9 cellular contexts compared by ENCODE assay signal in genomic region chr22:32265882-32266767, GRCh38. TPM values are rescaled to one million over a fixed set of nuclear protein-coding genes. Genes with fewer than 3 reads are reported as not detected.
DNase-seq lines count a peak whose midpoint lies in the region; ATAC-seq and TF ChIP-seq lines count a peak whose summit lies in the region.
"Had no signal": no experiment of that assay in that cellular context is flagged by ENCODE, and none has a peak within 500 bp of the region (broad histone marks: within the 10 kb centered on the region; RNA-seq: fewer than 3 reads in every experiment).

No MANE protein-coding gene starts in this region.

- H3K27me3 Mint-ChIP-seq in CD8-positive, alpha-beta memory T cell, result peaks cover 0 to 8% of the 10 kb centered on the region in 2 donors

- H4K20me1 ChIP-seq in fibroblast of lung (ENCODE audit: control insufficient read depth, extremely low read depth, insufficient read depth, low read length), result no peaks in the 10 kb centered on the region

- no peaks in the 10 kb centered on the region for H3K27me3 ChIP-seq in CD8-positive, alpha-beta memory T cell (ENCODE audit: insufficient read depth, low read length, poor library complexity, severe bottlenecking)
- H3K27me3 ChIP-seq in HUES6 (ENCODE audit: control insufficient read depth, insufficient read depth, low read length) (no peaks in the 10 kb centered on the region), fibroblast of lung (ENCODE audit: control insufficient read depth, insufficient read depth, low read length) (no peaks in the 10 kb centered on the region), neuronal stem cell (ENCODE audit: control insufficient read depth in 3 of 3, insufficient read depth in 3 of 3, low read depth in 1 of 3, low read length in 3 of 3) (no peaks in the 10 kb centered on the region), stomach (peaks cover 0 to 11% (median 2%) of the 10 kb centered on the region in 3 donors)

- peak overlapping the region in 3 of 7 donors; percentile 4 to 29 (median 5) for H3K4me3 Mint-ChIP-seq in CD8-positive, alpha-beta memory T cell
- H3K4me3 Mint-ChIP-seq: activated naive CD4-positive, alpha-beta T cell treated with anti-CD3 and anti-CD28 coated beads, Interleukin-2, amount 50 U/mL, for 24 hours had no signal

- H3K79me1 ChIP-seq in neuronal stem cell (ENCODE audit: low read depth, low read length), result no peaks in the 10 kb centered on the region

- POLR2A ChIA-PET in CD8-positive, alpha-beta memory T cell (lab: Charles Lee), result interaction anchor here (0.6 kb wide), 1 partner anchor 294 kb away, joined by 3 read pairs; no protein-coding TSS in a partner anchor

- H3K9me3 Mint-ChIP-seq in CD8-positive, alpha-beta memory T cell, result no peaks in the 10 kb centered on the region
- H3K9me3 Mint-ChIP-seq: activated naive CD4-positive, alpha-beta T cell treated with anti-CD3 and anti-CD28 coated beads, Interleukin-2, amount 50 U/mL, for 24 hours had no signal

- H3K9ac ChIP-seq in HUES6 (ENCODE audit: low read length) (no peak overlapping the region), fibroblast of lung (ENCODE audit: insufficient read depth, low read length) (no peak overlapping the region), neuronal stem cell (ENCODE audit: low read depth, low read length, poor library complexity) (no peak overlapping the region)

- no CpG with 5 or more reads among the region's 10 CpGs for WGBS in neuronal stem cell (ENCODE audit: extremely low coverage in 2 of 2, insufficient read length in 2 of 2, insufficient replicate concordance in 1 of 2), 2 donors
- WGBS in stomach, 5 donors, result 28 to 30% (median 28%) methylated on average over 10 of the region's 10 CpGs

- DNase-seq in CD8-positive, alpha-beta memory T cell, result peak; percentile 41 to 74 (median 50)
- peak; percentile 80 for DNase-seq in OCI-M1 (lab: John Stamatoyannopoulos, UW)
- DNase-seq in activated T-cell treated with anti-CD3 and anti-CD28 coated beads, Interleukin-2, amount 50 U/mL, for 1 hour, result peak; percentile 55
- peak; percentile 53 to 69 for DNase-seq in fibroblast of lung (ENCODE audit: low read depth in 2 of 2)
- DNase-seq in neuronal stem cell (ENCODE audit: low spot score), result peak; percentile 73
- DNase-seq in stomach, result peak; percentile 69

- H4K8ac ChIP-seq in neuronal stem cell (ENCODE audit: low read depth, low read length), result no peak overlapping the region

- no peak for TF ChIP-seq POLR2A in stomach (IDR thresholded peaks at IDR 0.05)

- no peak overlapping the region for H2AFZ ChIP-seq in fibroblast of lung (ENCODE audit: low read length)
- H2AFZ ChIP-seq in neuronal stem cell (ENCODE audit: low read length), result peak overlapping the region; percentile 46

- H2BK5ac ChIP-seq in neuronal stem cell (ENCODE audit: low read length), result no peak overlapping the region

- no peaks in the 10 kb centered on the region for H3K4me1 ChIP-seq in CD8-positive, alpha-beta memory T cell (ENCODE audit: insufficient read depth, low read length)
- H3K4me1 ChIP-seq in HUES6 (ENCODE audit: control insufficient read depth, insufficient read depth, low read length) (peaks cover 5% of the 10 kb centered on the region; the same call in 1 of the 2 replicates), fibroblast of lung (ENCODE audit: control insufficient read depth, extremely low read depth, insufficient read depth, low read length) (no peaks in the 10 kb centered on the region), neuronal stem cell (ENCODE audit: control insufficient read depth in 2 of 2, insufficient read depth in 1 of 2, low read depth in 1 of 2, low read length in 2 of 2) (peaks cover 0 to 2% of the 10 kb centered on the region in 2 donors), stomach (peaks cover 0 to 7% (median 0%) of the 10 kb centered on the region in 4 donors)

- no peak overlapping the region for H3K14ac ChIP-seq in neuronal stem cell (ENCODE audit: low read length)

- no peaks in the 10 kb centered on the region for H3K79me2 ChIP-seq in fibroblast of lung (ENCODE audit: control insufficient read depth, insufficient read depth, low read length)

- no peaks in the 10 kb centered on the region for H3K9me3 ChIP-seq in CD8-positive, alpha-beta memory T cell (ENCODE audit: low read length)
- H3K9me3 ChIP-seq in HUES6 (ENCODE audit: control insufficient read depth, insufficient read depth, low read depth, low read length) (no peaks in the 10 kb centered on the region), fibroblast of lung (ENCODE audit: control insufficient read depth, insufficient read depth, low read depth, low read length) (no peaks in the 10 kb centered on the region), neuronal stem cell (replicated peaks in 1 of 2; ENCODE audit: control insufficient read depth in 2 of 2, insufficient read depth in 1 of 2, low read depth in 1 of 2, low read length in 2 of 2) (no peaks in the 10 kb centered on the region), stomach (no peaks in the 10 kb centered on the region)

- H2BK15ac ChIP-seq in neuronal stem cell (ENCODE audit: low read length), result no peak overlapping the region

- no peak overlapping the region for H3K18ac ChIP-seq in neuronal stem cell (ENCODE audit: low read length)

- H3K4me3 ChIP-seq in CD8-positive, alpha-beta memory T cell (ENCODE audit: low read length), result no peak overlapping the region
- H3K4me3 ChIP-seq in HUES6 (ENCODE audit: low read depth, low read length), result peak overlapping the region; percentile 14; the same call in 1 of the 2 replicates
- peak overlapping the region in 2 of 4 experiments; percentile 22 to 25 for H3K4me3 ChIP-seq in fibroblast of lung (replicated peaks in 1 of 4; ENCODE audit: control extremely low read depth in 1 of 4, insufficient read depth in 1 of 4, low read depth in 3 of 4, low read length in 4 of 4)
- no peak overlapping the region for H3K4me3 ChIP-seq in neuronal stem cell (ENCODE audit: low read length in 2 of 2)
- H3K4me3 ChIP-seq in stomach, result peak overlapping the region in 1 of 4 donors; percentile 21

- intact Hi-C loops in stomach (cut with DNase I; ENCODE audit: low total_unique reads), result no loop called here

- no peak for ATAC-seq in HG03196 (IDR thresholded peaks at IDR 0.05; ENCODE audit: unreplicated experiment)

- H2BK120ac ChIP-seq in neuronal stem cell (ENCODE audit: low read depth, low read length), result no peak overlapping the region

- no peak overlapping the region for H3K4ac ChIP-seq in neuronal stem cell (ENCODE audit: low read length)

- H2AK5ac ChIP-seq in neuronal stem cell (ENCODE audit: low read depth, low read length), result no peak overlapping the region

- H3K27ac Mint-ChIP-seq in CD8-positive, alpha-beta memory T cell, result peak overlapping the region in 2 of 8 donors; percentile 75
- H3K27ac Mint-ChIP-seq: activated naive CD4-positive, alpha-beta T cell treated with anti-CD3 and anti-CD28 coated beads, Interleukin-2, amount 50 U/mL, for 24 hours had no signal

- H3K36me3 Mint-ChIP-seq in CD8-positive, alpha-beta memory T cell, result peaks cover 0 to 2% (median 0%) of the 10 kb centered on the region in 3 donors
- H3K36me3 Mint-ChIP-seq: activated naive CD4-positive, alpha-beta T cell treated with anti-CD3 and anti-CD28 coated beads, Interleukin-2, amount 50 U/mL, for 24 hours had no signal

- no peak for TF ChIP-seq EP300 in stomach (IDR thresholded peaks at IDR 0.05)

- TF ChIP-seq CTCF in fibroblast of lung (conservative IDR thresholded peaks at IDR 0.05 in 1 of 2, IDR thresholded peaks at IDR 0.05 in 1 of 2; ENCODE audit: low read depth in 1 of 2, low read length in 2 of 2), result peak; percentile 82 to 92
- peak in 4 of 7 experiments; percentile 66 to 80 (median 73) for TF ChIP-seq CTCF in stomach (IDR thresholded peaks at IDR 0.05)

- no peak overlapping the region for H3K27ac ChIP-seq in CD8-positive, alpha-beta memory T cell (ENCODE audit: low read depth, low read length)
- no peak overlapping the region for H3K27ac ChIP-seq in HUES6 (ENCODE audit: low read depth, low read length)
- no peak overlapping the region for H3K27ac ChIP-seq in fibroblast of lung (ENCODE audit: insufficient read depth, low read length)
- no peak overlapping the region for H3K27ac ChIP-seq in neuronal stem cell (replicated peaks; ENCODE audit: low read length)
- H3K27ac ChIP-seq in stomach, result no peak overlapping the region

- peaks cover 2 to 10% (median 8%) of the 10 kb centered on the region in 3 donors for H3K4me1 Mint-ChIP-seq in CD8-positive, alpha-beta memory T cell

- H3K36me3 ChIP-seq in CD8-positive, alpha-beta memory T cell (ENCODE audit: insufficient read depth, low read length), result no peaks in the 10 kb centered on the region
- H3K36me3 ChIP-seq in HUES6 (ENCODE audit: control insufficient read depth, insufficient read depth, low read length) (no peaks in the 10 kb centered on the region), fibroblast of lung (ENCODE audit: control insufficient read depth, insufficient read depth, low read length) (no peaks in the 10 kb centered on the region), neuronal stem cell (replicated peaks in 1 of 2; ENCODE audit: control insufficient read depth in 2 of 2, insufficient read depth in 2 of 2, low read length in 2 of 2) (peaks cover 0 to under 1% of the 10 kb centered on the region in 2 donors), stomach (no peaks in the 10 kb centered on the region)

- H3K23ac ChIP-seq in neuronal stem cell (ENCODE audit: low read depth, low read length, poor library complexity), result no peak overlapping the region

- no peak overlapping the region for H4K91ac ChIP-seq in neuronal stem cell (ENCODE audit: low read depth, low read length, poor library complexity)

- H3K4me2 ChIP-seq in fibroblast of lung (ENCODE audit: extremely low read depth, insufficient read depth, low read length) (no peak overlapping the region), neuronal stem cell (ENCODE audit: insufficient read depth, low read length, poor library complexity, severe bottlenecking) (no peak overlapping the region)

- no peak overlapping the region for H2BK12ac ChIP-seq in neuronal stem cell (ENCODE audit: low read length)

- CTCF ChIA-PET in CD8-positive, alpha-beta memory T cell (lab: Charles Lee), result interaction anchor here (0.7 to 2.2 kb wide), 10 partner anchors 10 to 542 kb away, joined by 3 to 12 read pairs (median 3); no protein-coding TSS in a partner anchor

RNA-seq across cellular contexts. Expression of gene SLC5A4, which starts 11.0 kb away (rescaled TPM):
- not detected for total RNA-seq in CD8-positive, alpha-beta memory T cell
- polyA plus RNA-seq in CD8-positive, alpha-beta memory T cell, result not detected
- total RNA-seq in fibroblast of lung, result not detected in 2 replicates
- polyA plus RNA-seq in fibroblast of lung, result 0.02 and 0.06 TPM in 2 replicates
- polyA plus RNA-seq in fibroblast of lung (2012), result not detected in 2 replicates
- polyA minus RNA-seq in fibroblast of lung (ENCODE audit: low replicate concordance), result not detected in 2 replicates
- 0.04 TPM for polyA plus RNA-seq in neuronal stem cell (2013, experiment 1 of 2)
- 0.06 TPM for polyA plus RNA-seq in neuronal stem cell (2013, experiment 2 of 2)
- total RNA-seq in stomach, result 1 to 10 TPM in 1 of 5 donors, under 1 TPM in 2, not detected in 2; 0.29 to 3.3 (median 0.58) TPM
- not detected for polyA plus RNA-seq in stomach
